Comparison of ENCODE assay signal across 2 cellular contexts in genomic region chr10:110623316-110623715, GRCh38. TPM values are rescaled to one million over a fixed set of nuclear protein-coding genes. Genes with fewer than 3 reads are reported as not detected.
"Had no signal": no experiment of that assay in that cellular context is flagged by ENCODE, and none has a peak within 500 bp of the region (broad histone marks: within the 10 kb centered on the region; RNA-seq: fewer than 3 reads in every experiment).

No MANE protein-coding gene starts in this region.

RNA-seq across cellular contexts. Expression of gene RBM20, which starts 20.8 kb away (rescaled TPM):
- total RNA-seq: activated T-helper 1 cell treated with anti-CD3 and anti-CD28 coated beads, Interleukin-12 subunit alpha, Interleukin-12 subunit beta, Interleukin-2, Interleukin-4 antibody, amounts not matched to agents 30 ng/mL and 10 ng/mL and 1 ng/mL, durations not matched to agents 14 hours and 24 hours and 36 hours; bronchial epithelial cell had no signal
